ENCODE assay signal across 15 cellular contexts in the genomic region with DNA sequence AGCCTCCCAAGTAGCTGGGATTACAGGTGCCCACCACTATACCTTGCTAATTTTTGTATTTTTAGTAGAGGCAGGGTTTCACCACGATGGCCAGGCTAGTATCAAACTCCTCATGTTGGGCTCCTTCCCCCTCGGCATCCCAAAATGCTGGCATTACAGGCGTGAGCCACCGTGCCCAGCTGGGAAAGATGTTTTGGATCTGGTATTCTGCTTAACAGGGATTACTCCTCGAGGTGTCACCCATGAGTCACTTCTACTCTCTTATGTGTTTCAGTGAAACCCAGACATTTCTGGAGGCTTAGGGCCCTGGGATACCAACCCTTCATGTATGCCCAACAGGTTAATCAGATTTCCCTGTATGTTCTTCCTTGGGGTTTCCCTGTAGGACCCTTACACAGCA. TPM values are rescaled to one million over a fixed set of nuclear protein-coding genes. Genes with fewer than 3 reads are reported as not detected.
DNase-seq lines count a peak whose midpoint lies in the region; ATAC-seq and TF ChIP-seq lines count a peak whose summit lies in the region.
"Had no signal": no experiment of that assay in that cellular context is flagged by ENCODE, and none has a peak within 500 bp of the region (broad histone marks: within the 10 kb centered on the region; RNA-seq: fewer than 3 reads in every experiment).

No MANE protein-coding gene starts in this region.

- no peak for TF ChIP-seq POLR2A in sigmoid colon (IDR thresholded peaks at IDR 0.05)
- TF ChIP-seq POLR2A in body of pancreas (IDR thresholded peaks at IDR 0.05): no peak

- H3K27ac ChIP-seq in tibial artery (peak overlapping the region; percentile 3 to 27), sigmoid colon (no peak overlapping the region), body of pancreas (no peak overlapping the region)
- H3K27ac ChIP-seq: colonic mucosa, upper lobe of right lung had no signal

- H3K27me3 Mint-ChIP-seq in activated CD8-positive, alpha-beta memory T cell treated with anti-CD3 and anti-CD28 coated beads, Interleukin-2, amount 10 ng/mL, durations not matched to agents 7 days and 5 days: peaks cover 27% of the 10 kb centered on the region
- H3K27me3 Mint-ChIP-seq in mesothelial cell of epicardium (ENCODE audit: low read depth): peaks cover 59% of the 10 kb centered on the region

- no peak for TF ChIP-seq EP300 in sigmoid colon (IDR thresholded peaks at IDR 0.05)

- no peak overlapping the region for H3K4me3 Mint-ChIP-seq in activated CD8-positive, alpha-beta memory T cell treated with anti-CD3 and anti-CD28 coated beads, Interleukin-2, amount 10 ng/mL, durations not matched to agents 7 days and 5 days
- H3K4me3 Mint-ChIP-seq in mesothelial cell of epicardium: no peak overlapping the region

- H3K4me1 Mint-ChIP-seq in activated CD8-positive, alpha-beta memory T cell treated with anti-CD3 and anti-CD28 coated beads, Interleukin-2, amount 10 ng/mL, durations not matched to agents 7 days and 5 days: peaks cover 10% of the 10 kb centered on the region
- peaks cover 10% of the 10 kb centered on the region for H3K4me1 Mint-ChIP-seq in mesothelial cell of epicardium

- CTCF ChIA-PET in activated CD8-positive, alpha-beta memory T cell treated with anti-CD3 and anti-CD28 coated beads, Interleukin-2, amount 10 ng/mL, durations not matched to agents 7 days and 5 days (lab: Charles Lee): no interaction called here

- TF ChIP-seq CTCF in tibial artery (IDR thresholded peaks at IDR 0.05) (no peak), mesothelial cell of epicardium (IDR thresholded peaks at IDR 0.05; ENCODE audit: unreplicated experiment) (no peak), sigmoid colon (IDR thresholded peaks at IDR 0.05) (no peak), body of pancreas (IDR thresholded peaks at IDR 0.05) (no peak)

- ATAC-seq in activated CD8-positive, alpha-beta memory T cell treated with anti-CD3 and anti-CD28 coated beads, Interleukin-2, amount 10 ng/mL, durations not matched to agents 7 days and 5 days: no peak
- ATAC-seq in esophagus mucosa (peak; percentile 64), body of pancreas (no peak)
- ATAC-seq: upper lobe of right lung had no signal

- H3K9me3 ChIP-seq in tibial artery (no peaks in the 10 kb centered on the region), sigmoid colon (no peaks in the 10 kb centered on the region), body of pancreas (no peaks in the 10 kb centered on the region)
- H3K9me3 ChIP-seq: colonic mucosa, upper lobe of right lung had no signal

- 71 to 84% methylated on average over 5 of the region's 5 CpGs for WGBS in sigmoid colon, 2 donors
- 74 to 75% methylated on average over 5 of the region's 5 CpGs for WGBS in body of pancreas, 2 donors

- H3K36me3 ChIP-seq in tibial artery: no peaks in the 10 kb centered on the region
- no peaks in the 10 kb centered on the region for H3K36me3 ChIP-seq in sigmoid colon
- no peaks in the 10 kb centered on the region for H3K36me3 ChIP-seq in body of pancreas (replicated peaks in 1 of 2; ENCODE audit: insufficient read depth in 1 of 2, low read depth in 2 of 2)
- H3K36me3 ChIP-seq: colonic mucosa, upper lobe of right lung had no signal

- H3K4me3 ChIP-seq in tibial artery: no peak overlapping the region
- H3K4me3 ChIP-seq in sigmoid colon: no peak overlapping the region
- no peak overlapping the region for H3K4me3 ChIP-seq in body of pancreas
- H3K4me3 ChIP-seq: colonic mucosa, lung, upper lobe of right lung had no signal

- H3K9me3 Mint-ChIP-seq in activated CD8-positive, alpha-beta memory T cell treated with anti-CD3 and anti-CD28 coated beads, Interleukin-2, amount 10 ng/mL, durations not matched to agents 7 days and 5 days (ENCODE audit: low read depth): peaks cover 3% of the 10 kb centered on the region
- no peaks in the 10 kb centered on the region for H3K9me3 Mint-ChIP-seq in mesothelial cell of epicardium

- DNase-seq in activated CD8-positive, alpha-beta memory T cell treated with anti-CD3 and anti-CD28 coated beads, Interleukin-2, amount 10 ng/mL, durations not matched to agents 7 days and 5 days: peak; percentile 35
- DNase-seq in activated CD8-positive, alpha-beta memory T cell treated with anti-CD3 and anti-CD28 coated beads, Interleukin-2, amount 50 U/mL, for 48 hours: no peak
- DNase-seq in LHCN-M2 (ENCODE audit: low read depth) (peak; percentile 39), tibial artery (no peak), mesothelial cell of epicardium (ENCODE audit: low spot score in 2 of 2, unreplicated experiment in 2 of 2) (no peak), sigmoid colon (no peak), body of pancreas (no peak)
- DNase-seq: activated CD4-positive, CD25-positive, alpha-beta regulatory T cell treated with anti-CD3 and anti-CD28 coated beads, Interleukin-2, amount 50 U/mL, for 72 hours; activated effector memory CD4-positive, alpha-beta T cell treated with Interleukin-2 at 50 U/mL for 16 hours; colonic mucosa; NCI-H1930; upper lobe of right lung had no signal

- H3K27ac Mint-ChIP-seq in activated CD8-positive, alpha-beta memory T cell treated with anti-CD3 and anti-CD28 coated beads, Interleukin-2, amount 10 ng/mL, durations not matched to agents 7 days and 5 days: no peak overlapping the region
- no peak overlapping the region for H3K27ac Mint-ChIP-seq in mesothelial cell of epicardium

- intact Hi-C loops in tibial artery (cut with DNase I; ENCODE audit: low total_unique reads) (no loop called here), sigmoid colon (cut with DNase I) (loop anchor here (2.0 kb wide), 1 partner anchor 40 kb away; no protein-coding TSS in a partner anchor), body of pancreas (cut with DNase I) (no loop called here)

- H3K27me3 ChIP-seq in tibial artery (no peaks in the 10 kb centered on the region), sigmoid colon (no peaks in the 10 kb centered on the region), body of pancreas (no peaks in the 10 kb centered on the region)
- H3K27me3 ChIP-seq: colonic mucosa, upper lobe of right lung had no signal

- H3K4me1 ChIP-seq in tibial artery (peaks cover 0 to 28% (median 4%) of the 10 kb centered on the region in 4 donors), sigmoid colon (peaks cover 0 to 17% (median 0%) of the 10 kb centered on the region in 4 donors), body of pancreas (peaks cover 3% of the 10 kb centered on the region)
- H3K4me1 ChIP-seq: colonic mucosa, upper lobe of right lung had no signal

- H3K36me3 Mint-ChIP-seq in activated CD8-positive, alpha-beta memory T cell treated with anti-CD3 and anti-CD28 coated beads, Interleukin-2, amount 10 ng/mL, durations not matched to agents 7 days and 5 days: peaks cover 5% of the 10 kb centered on the region
- H3K36me3 Mint-ChIP-seq in mesothelial cell of epicardium: no peaks in the 10 kb centered on the region

RNA-seq across cellular contexts. Expression of a gene that starts 11.8 kb away (rescaled TPM):
- not detected for total RNA-seq in activated CD8-positive, alpha-beta memory T cell treated with anti-CD3 and anti-CD28 coated beads, Interleukin-2, amount 10 ng/mL, durations not matched to agents 7 days and 5 days
- total RNA-seq in LHCN-M2 (2014; rRNA removed) (not detected in 2 replicates), esophagus mucosa (not detected), mesothelial cell of epicardium (not detected in 3 replicates), sigmoid colon (not detected), body of pancreas (not detected)
- 0.04 TPM for polyA plus RNA-seq in LHCN-M2 (2012)
- polyA plus RNA-seq in sigmoid colon: under 1 TPM in 1 of 3 donors, not detected in 2; 0.04 TPM
- total RNA-seq: colonic mucosa, glomerular endothelial cell, upper lobe of right lung had no signal
- polyA plus RNA-seq: lung had no signal

RNA-seq across cellular contexts. Expression of a gene that starts 25.8 kb away (rescaled TPM):
- under 1 TPM; 0.05 to 0.23 TPM for total RNA-seq in activated CD8-positive, alpha-beta memory T cell treated with anti-CD3 and anti-CD28 coated beads, Interleukin-2, amount 10 ng/mL, durations not matched to agents 7 days and 5 days
- total RNA-seq in LHCN-M2 (2014; rRNA removed): 0.06 TPM in 1 of 2 replicates, not detected in the other
- polyA plus RNA-seq in LHCN-M2 (2012): 0.34 TPM
- 0.56 TPM for total RNA-seq in esophagus mucosa
- 0.14 to 0.44 TPM (median 0.22 TPM) in 3 replicates for total RNA-seq in mesothelial cell of epicardium
- total RNA-seq in sigmoid colon: 10 to 100 TPM; 13.2 to 42.1 (median 22.4) TPM
- 1 to 10 TPM; 1.2 to 1.9 (median 1.8) TPM for polyA plus RNA-seq in sigmoid colon
- under 1 TPM; 0.66 to 0.78 TPM for total RNA-seq in body of pancreas
- total RNA-seq: glomerular endothelial cell had no signal

Comparison
In these comparisons a context has a peak if more than half of its experiments do, and no peak if none do; other contexts are left out.
1. DNase-seq: peak in activated CD8-positive, alpha-beta memory T cell treated with anti-CD3 and anti-CD28 coated beads, Interleukin-2, amount 10 ng/mL, durations not matched to agents 7 days and 5 days (single experiment) and LHCN-M2 (single experiment); none in activated CD8-positive, alpha-beta memory T cell treated with anti-CD3 and anti-CD28 coated beads, Interleukin-2, amount 50 U/mL, for 48 hours (single experiment), tibial artery (0 of 2), mesothelial cell of epicardium (0 of 2), sigmoid colon (single experiment) and body of pancreas (0 of 4).
2. H3K27ac ChIP-seq: peak in tibial artery (2 of 2); none in sigmoid colon (0 of 4) and body of pancreas (0 of 4).